ENCODE assay signal across 8 cellular contexts in the genomic region with DNA sequence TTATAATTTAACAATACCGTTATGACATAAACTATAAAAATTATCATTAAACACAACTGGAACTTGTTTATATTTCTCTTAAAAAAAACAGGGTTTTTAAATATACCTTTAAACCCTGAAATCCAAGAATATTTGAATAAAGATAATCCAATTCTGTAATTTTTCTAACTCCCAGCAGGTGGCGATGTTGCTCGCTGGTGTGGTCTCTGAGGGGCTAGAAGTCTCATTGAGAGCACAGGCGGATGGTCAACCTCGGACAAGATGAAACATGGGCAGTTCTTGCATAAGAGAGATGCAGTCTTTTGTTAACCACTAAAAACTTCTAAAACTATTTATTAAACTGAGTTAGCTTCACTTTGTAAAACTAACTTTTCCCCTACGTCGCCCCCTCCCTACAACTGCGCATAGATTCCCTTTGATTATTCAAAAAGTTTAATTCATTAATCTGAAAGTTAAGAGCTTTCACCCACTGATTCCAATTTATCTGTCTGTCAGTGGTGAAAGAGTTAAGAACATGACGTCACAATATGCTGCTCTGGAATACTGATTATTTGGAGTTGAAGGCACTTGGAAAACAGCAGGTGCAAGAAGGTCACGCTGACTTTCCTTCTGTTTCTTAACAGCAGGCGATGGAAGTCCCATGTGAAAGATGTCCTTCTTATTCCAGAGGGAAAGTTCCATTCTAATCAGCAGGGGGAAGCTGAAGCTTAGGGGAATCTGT. TPM values are rescaled to one million over a fixed set of nuclear protein-coding genes. Genes with fewer than 3 reads are reported as not detected.
DNase-seq lines count a peak whose midpoint lies in the region; ATAC-seq, FAIRE-seq and TF ChIP-seq lines count a peak whose summit lies in the region.

No MANE protein-coding gene starts in this region.

- peak; percentile 77 to 79 for TF ChIP-seq RAD21 in A549 (conservative IDR thresholded peaks at IDR 0.05 in 1 of 2, IDR thresholded peaks at IDR 0.05 in 1 of 2)

- DNase-seq in A549 (ENCODE audit: low read depth in 1 of 2, low spot score in 1 of 2) (peak; percentile 8 to 46), GM12865 (ENCODE audit: low read depth) (peak; percentile 66), NCI-H2029 (lab: John Stamatoyannopoulos, UW) (peak; percentile 26), erythroblast (lab: John Stamatoyannopoulos, UW) (peak; percentile 35 to 69), myocyte (ENCODE audit: low read depth) (peak; percentile 69), tibial nerve (ENCODE audit: low spot score in 2 of 2) (peak in 1 of 2 donors; percentile 38), kidney glomerular epithelial cell (lab: John Stamatoyannopoulos, UW) (no peak)
- DNase-seq in activated CD4-positive, alpha-beta T cell treated with anti-CD3 and anti-CD28 coated beads, Interleukin-2, amount 50 U/mL, for 48 hours = peak; percentile 23 to 27

- TF ChIP-seq CTCF in A549 (IDR thresholded peaks at IDR 0.05) = peak; percentile 71
- peak; percentile 65 for TF ChIP-seq CTCF in GM12865 (IDR thresholded peaks at IDR 0.05; ENCODE audit: insufficient read depth, low read depth, low read length, missing control alignments)
- TF ChIP-seq CTCF in tibial nerve (IDR thresholded peaks at IDR 0.05) = peak; percentile 68 to 78 (median 75)

- peak in 1 of 2 experiments; percentile 62; a peak in 3 of 6 replicates for ATAC-seq in A549

- POLR2A ChIA-PET in A549 (lab: Yijun Ruan, JAX) = no interaction called here

- no peaks in the 10 kb centered on the region; the same call in 2 of the 3 replicates for H3K9me3 ChIP-seq in A549
- H3K9me3 ChIP-seq in tibial nerve = no peaks in the 10 kb centered on the region

- TF ChIP-seq EP300 in A549 (IDR thresholded peaks at IDR 0.05) (no peak), tibial nerve (IDR thresholded peaks at IDR 0.05) (no peak)

- no peak for FAIRE-seq in A549 (lab: Jason Lieb, UNC)

- no peak overlapping the region for H3K27ac ChIP-seq in A549
- H3K27ac ChIP-seq in tibial nerve = peak overlapping the region in 1 of 4 donors; percentile 7

- H3K4me1 ChIP-seq in A549 (no peaks in the 10 kb centered on the region), tibial nerve (peaks cover 0 to 22% (median 8%) of the 10 kb centered on the region in 4 donors)

- H3K4me3 ChIP-seq in A549 (no peak overlapping the region), GM12865 (ENCODE audit: low read depth, low read length) (no peak overlapping the region), tibial nerve (no peak overlapping the region)

- 47% methylated on average over 11 of the region's 11 CpGs for WGBS in A549 (ENCODE audit: missing lambda C conversion rate)
- 33 to 39% methylated on average over 11 of the region's 11 CpGs for WGBS in tibial nerve, 2 donors

- no peaks in the 10 kb centered on the region for H3K27me3 ChIP-seq in tibial nerve

- CTCF ChIA-PET in A549 (lab: Yijun Ruan, JAX) = interaction anchor here (0.7 to 1.8 kb wide), 14 partner anchors 9 to 169 kb away, joined by 3 to 24 read pairs (median 4); a partner anchor contains a TSS

- TF ChIP-seq POLR2A in A549 (IDR thresholded peaks at IDR 0.05; ENCODE audit: low read length) (no peak), erythroblast (IDR thresholded peaks at IDR 0.05; ENCODE audit: low read length) (no peak), tibial nerve (IDR thresholded peaks at IDR 0.05) (no peak)

- no peak overlapping the region for H3K4me2 ChIP-seq in A549

- no peaks in the 10 kb centered on the region for H3K36me3 ChIP-seq in tibial nerve

TF ChIP-seq in A549, 52 proteins besides CTCF, POLR2A, EP300 and RAD21:
- TF ChIP-seq SMC3 (IDR thresholded peaks at IDR 0.05) = peak; percentile 76
- TF ChIP-seq KDM1A (IDR thresholded peaks at IDR 0.05; ENCODE audit: low read depth) = no peak

RNA-seq across cellular contexts. Expression of a gene that starts 29.5 kb away (rescaled TPM):
- not detected in 2 replicates for polyA plus RNA-seq in A549 (2011; rRNA removed)
- not detected in 2 replicates for polyA plus RNA-seq in A549 (2012; cell fraction: cytosol; rRNA removed)
- polyA plus RNA-seq in A549 (2012; cell fraction: nucleus; rRNA removed) = not detected in 2 replicates
- polyA plus RNA-seq in A549 (2017; fragmentation: RNase III; extraction: RNeasy Plus Mini Kit Qiagen cat#74134 plus additional on column Dnase treatment) = not detected in 3 replicates
- polyA minus RNA-seq in A549 (2011; rRNA and poly(A)+ RNA removed) = 0.10 TPM in 1 of 2 replicates, not detected in the other
- total RNA-seq in myocyte = 0.08 TPM in 1 of 2 replicates, not detected in the other
- not detected for polyA plus RNA-seq in myocyte (2012)
- not detected for total RNA-seq in tibial nerve
